In genomic region chr3:126851934-126852333, GRCh38 we compare ENCODE assay signal across 17 cellular contexts.
"Had no signal": no experiment of that assay in that cellular context is flagged by ENCODE, and none has a peak within 500 bp of the region (broad histone marks: within the 10 kb centered on the region; RNA-seq: fewer than 3 reads in every experiment).

No MANE protein-coding gene starts in this region.

- H3K9me3 Mint-ChIP-seq: activated CD8-positive, alpha-beta T cell treated with anti-CD3 and anti-CD28 coated beads for 36 hours; activated naive CD4-positive, alpha-beta T cell treated with anti-CD3 and anti-CD28 coated beads, Interleukin-2, amount 50 U/mL, for 72 hours; activated T-cell treated with anti-CD3 and anti-CD28 coated beads, Interleukin-2, amount 50 U/mL, for 72 hours; natural killer cell treated with Interleukin-12 subunit alpha and Interleukin-12 subunit beta and Interleukin-15 and Interleukin-18, amount 100 ng/mL, for 72 hours had no signal

- H3K27me3 Mint-ChIP-seq: activated CD8-positive, alpha-beta T cell treated with anti-CD3 and anti-CD28 coated beads for 36 hours; natural killer cell treated with Interleukin-12 subunit alpha and Interleukin-12 subunit beta and Interleukin-15 and Interleukin-18, amount 100 ng/mL, for 72 hours had no signal

- DNase-seq: activated CD4-positive, alpha-beta T cell treated with anti-CD3 and anti-CD28 coated beads for 4 hours; activated CD8-positive, alpha-beta memory T cell treated with anti-CD3 and anti-CD28 coated beads, Interleukin-2, amount 50 U/mL, for 4 hours; activated CD8-positive, alpha-beta T cell treated with anti-CD3 and anti-CD28 coated beads for 36 hours; activated gamma-delta T cell; activated T-cell treated with anti-CD3 and anti-CD28 coated beads, Interleukin-2, amount 50 U/mL, for 72 hours; caudate nucleus; kidney; left ventricle myocardium superior; occipital lobe; psoas muscle; stomach; T-helper 2 cell had no signal

- H3K79me2 ChIP-seq: hepatocyte had no signal

- H3K27ac ChIP-seq: esophagus muscularis mucosa, hepatocyte, psoas muscle, stomach, thoracic aorta had no signal

- H2AFZ ChIP-seq: hepatocyte had no signal

- H3K4me3 ChIP-seq: esophagus muscularis mucosa, hepatocyte, psoas muscle, stomach, thoracic aorta had no signal

- H3K4me3 Mint-ChIP-seq: activated CD8-positive, alpha-beta T cell treated with anti-CD3 and anti-CD28 coated beads for 36 hours; activated T-cell treated with anti-CD3 and anti-CD28 coated beads, Interleukin-2, amount 50 U/mL, for 72 hours; natural killer cell treated with Interleukin-12 subunit alpha and Interleukin-12 subunit beta and Interleukin-15 and Interleukin-18, amount 100 ng/mL, for 72 hours had no signal

- H3K9me3 ChIP-seq: esophagus muscularis mucosa, psoas muscle, stomach, thoracic aorta had no signal

- H3K27ac Mint-ChIP-seq: activated CD8-positive, alpha-beta T cell treated with anti-CD3 and anti-CD28 coated beads for 36 hours; activated naive CD4-positive, alpha-beta T cell treated with anti-CD3 and anti-CD28 coated beads, Interleukin-2, amount 50 U/mL, for 72 hours; activated T-cell treated with anti-CD3 and anti-CD28 coated beads, Interleukin-2, amount 50 U/mL, for 72 hours; natural killer cell treated with Interleukin-12 subunit alpha and Interleukin-12 subunit beta and Interleukin-15 and Interleukin-18, amount 100 ng/mL, for 72 hours had no signal

- H3K36me3 ChIP-seq: esophagus muscularis mucosa, stomach, thoracic aorta had no signal

- ATAC-seq: activated CD8-positive, alpha-beta T cell treated with anti-CD3 and anti-CD28 coated beads for 36 hours; activated naive CD4-positive, alpha-beta T cell treated with anti-CD3 and anti-CD28 coated beads, Interleukin-2, amount 50 U/mL, for 72 hours; activated T-cell treated with anti-CD3 and anti-CD28 coated beads, Interleukin-2, amount 50 U/mL, for 72 hours; left ventricle myocardium superior; natural killer cell treated with Interleukin-12 subunit alpha and Interleukin-12 subunit beta and Interleukin-15 and Interleukin-18, amount 100 ng/mL, for 72 hours; psoas muscle had no signal

- H3K27me3 ChIP-seq: esophagus muscularis mucosa, hepatocyte, stomach had no signal

- H3K36me3 Mint-ChIP-seq: activated naive CD4-positive, alpha-beta T cell treated with anti-CD3 and anti-CD28 coated beads, Interleukin-2, amount 50 U/mL, for 72 hours; natural killer cell treated with Interleukin-12 subunit alpha and Interleukin-12 subunit beta and Interleukin-15 and Interleukin-18, amount 100 ng/mL, for 72 hours had no signal
